2 cellular contexts compared by ENCODE assay signal in the genomic region with DNA sequence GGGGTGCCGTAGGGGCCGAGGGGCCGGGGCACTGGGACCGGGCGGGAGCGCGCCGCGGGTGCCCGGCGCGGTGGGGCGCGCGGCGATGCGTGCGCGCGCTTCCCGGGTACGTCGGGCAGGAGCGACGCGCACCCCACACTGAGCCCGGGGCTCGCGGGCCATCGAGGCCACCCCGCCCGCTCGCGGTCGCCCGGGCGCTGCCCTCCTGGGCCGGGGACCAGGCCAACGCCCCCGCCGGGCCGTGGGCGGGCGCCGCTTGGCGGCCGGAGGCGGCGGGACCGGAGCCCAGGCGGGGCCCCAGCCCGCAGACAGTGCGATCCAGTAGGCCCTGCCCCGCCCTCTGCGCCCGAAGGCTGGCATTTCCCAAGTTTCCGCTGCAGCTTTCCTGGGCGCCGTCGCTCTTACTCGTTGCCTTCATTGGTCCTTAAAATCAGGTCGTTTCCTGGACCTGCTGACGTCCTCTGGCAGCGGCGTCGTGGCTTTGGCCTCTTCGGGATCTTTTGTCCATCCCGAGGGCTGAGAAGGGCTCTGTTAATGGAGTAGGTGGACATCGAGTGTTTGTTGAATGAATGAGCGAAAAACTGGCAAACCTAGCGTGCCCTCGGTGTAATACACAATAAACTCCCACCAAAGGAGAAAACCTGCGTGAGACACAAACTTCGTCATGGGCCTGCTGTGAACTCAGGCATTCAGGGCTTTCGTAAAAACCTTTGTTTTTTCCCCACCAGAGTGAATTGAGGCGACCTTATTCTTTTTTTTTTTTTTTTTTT.
A peak's percentile ranks its signal among the peaks of the same experiment; 100 is the strongest.
TF ChIP-seq lines count a peak whose summit lies in the region.

No MANE protein-coding gene starts in this region.

TF ChIP-seq in SK-N-SH treated with all-trans-retinoic acid at 6 μM for 48 hours, 23 proteins besides CTCF, POLR2A, EP300 and RAD21:
- TF ChIP-seq, protein P1, sequence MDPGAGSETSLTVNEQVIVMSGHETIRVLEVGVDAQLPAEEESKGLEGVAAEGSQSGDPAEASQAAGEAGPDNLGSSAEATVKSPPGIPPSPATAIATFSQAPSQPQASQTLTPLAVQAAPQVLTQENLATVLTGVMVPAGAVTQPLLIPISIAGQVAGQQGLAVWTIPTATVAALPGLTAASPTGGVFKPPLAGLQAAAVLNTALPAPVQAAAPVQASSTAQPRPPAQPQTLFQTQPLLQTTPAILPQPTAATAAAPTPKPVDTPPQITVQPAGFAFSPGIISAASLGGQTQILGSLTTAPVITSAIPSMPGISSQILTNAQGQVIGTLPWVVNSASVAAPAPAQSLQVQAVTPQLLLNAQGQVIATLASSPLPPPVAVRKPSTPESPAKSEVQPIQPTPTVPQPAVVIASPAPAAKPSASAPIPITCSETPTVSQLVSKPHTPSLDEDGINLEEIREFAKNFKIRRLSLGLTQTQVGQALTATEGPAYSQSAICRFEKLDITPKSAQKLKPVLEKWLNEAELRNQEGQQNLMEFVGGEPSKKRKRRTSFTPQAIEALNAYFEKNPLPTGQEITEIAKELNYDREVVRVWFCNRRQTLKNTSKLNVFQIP (CRISPR knock-in tag; IDR thresholded peaks at IDR 0.05; ENCODE audit: borderline replicate concordance, low read depth), result no peak
- TF ChIP-seq ZFP3 (CRISPR knock-in tag; IDR thresholded peaks at IDR 0.05), result peak; percentile 85
- 0 out of 2 replicates have a peak, but pooled peaks have one; percentile 73 for TF ChIP-seq OSR1 (CRISPR knock-in tag; IDR thresholded peaks at IDR 0.05)
- peak; percentile 56; the same call in 1 of the 2 replicates for TF ChIP-seq ZC3H10 (CRISPR knock-in tag; IDR thresholded peaks at IDR 0.05)
- no peak for TF ChIP-seq ARNTL (CRISPR knock-in tag; IDR thresholded peaks at IDR 0.05; ENCODE audit: borderline replicate concordance, low read depth)
TF ChIP-seq in SK-N-SH treated with all-trans-retinoic acid at 6 μM for 48 hours: peak in this region for 3.

TF ChIP-seq in HepG2, 621 proteins besides CTCF, POLR2A, EP300 and RAD21 (continued from another document and continues in another):
- TF ChIP-seq, protein P2, sequence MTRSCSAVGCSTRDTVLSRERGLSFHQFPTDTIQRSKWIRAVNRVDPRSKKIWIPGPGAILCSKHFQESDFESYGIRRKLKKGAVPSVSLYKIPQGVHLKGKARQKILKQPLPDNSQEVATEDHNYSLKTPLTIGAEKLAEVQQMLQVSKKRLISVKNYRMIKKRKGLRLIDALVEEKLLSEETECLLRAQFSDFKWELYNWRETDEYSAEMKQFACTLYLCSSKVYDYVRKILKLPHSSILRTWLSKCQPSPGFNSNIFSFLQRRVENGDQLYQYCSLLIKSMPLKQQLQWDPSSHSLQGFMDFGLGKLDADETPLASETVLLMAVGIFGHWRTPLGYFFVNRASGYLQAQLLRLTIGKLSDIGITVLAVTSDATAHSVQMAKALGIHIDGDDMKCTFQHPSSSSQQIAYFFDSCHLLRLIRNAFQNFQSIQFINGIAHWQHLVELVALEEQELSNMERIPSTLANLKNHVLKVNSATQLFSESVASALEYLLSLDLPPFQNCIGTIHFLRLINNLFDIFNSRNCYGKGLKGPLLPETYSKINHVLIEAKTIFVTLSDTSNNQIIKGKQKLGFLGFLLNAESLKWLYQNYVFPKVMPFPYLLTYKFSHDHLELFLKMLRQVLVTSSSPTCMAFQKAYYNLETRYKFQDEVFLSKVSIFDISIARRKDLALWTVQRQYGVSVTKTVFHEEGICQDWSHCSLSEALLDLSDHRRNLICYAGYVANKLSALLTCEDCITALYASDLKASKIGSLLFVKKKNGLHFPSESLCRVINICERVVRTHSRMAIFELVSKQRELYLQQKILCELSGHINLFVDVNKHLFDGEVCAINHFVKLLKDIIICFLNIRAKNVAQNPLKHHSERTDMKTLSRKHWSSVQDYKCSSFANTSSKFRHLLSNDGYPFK (CRISPR knock-in tag; IDR thresholded peaks at IDR 0.05; ENCODE audit: borderline replicate concordance), result no peak
- TF ChIP-seq, protein P3, sequence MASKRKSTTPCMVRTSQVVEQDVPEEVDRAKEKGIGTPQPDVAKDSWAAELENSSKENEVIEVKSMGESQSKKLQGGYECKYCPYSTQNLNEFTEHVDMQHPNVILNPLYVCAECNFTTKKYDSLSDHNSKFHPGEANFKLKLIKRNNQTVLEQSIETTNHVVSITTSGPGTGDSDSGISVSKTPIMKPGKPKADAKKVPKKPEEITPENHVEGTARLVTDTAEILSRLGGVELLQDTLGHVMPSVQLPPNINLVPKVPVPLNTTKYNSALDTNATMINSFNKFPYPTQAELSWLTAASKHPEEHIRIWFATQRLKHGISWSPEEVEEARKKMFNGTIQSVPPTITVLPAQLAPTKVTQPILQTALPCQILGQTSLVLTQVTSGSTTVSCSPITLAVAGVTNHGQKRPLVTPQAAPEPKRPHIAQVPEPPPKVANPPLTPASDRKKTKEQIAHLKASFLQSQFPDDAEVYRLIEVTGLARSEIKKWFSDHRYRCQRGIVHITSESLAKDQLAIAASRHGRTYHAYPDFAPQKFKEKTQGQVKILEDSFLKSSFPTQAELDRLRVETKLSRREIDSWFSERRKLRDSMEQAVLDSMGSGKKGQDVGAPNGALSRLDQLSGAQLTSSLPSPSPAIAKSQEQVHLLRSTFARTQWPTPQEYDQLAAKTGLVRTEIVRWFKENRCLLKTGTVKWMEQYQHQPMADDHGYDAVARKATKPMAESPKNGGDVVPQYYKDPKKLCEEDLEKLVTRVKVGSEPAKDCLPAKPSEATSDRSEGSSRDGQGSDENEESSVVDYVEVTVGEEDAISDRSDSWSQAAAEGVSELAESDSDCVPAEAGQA (IDR thresholded peaks at IDR 0.05; ENCODE audit: low read depth), result no peak
- TF ChIP-seq, protein P3 (CRISPR knock-in tag; IDR thresholded peaks at IDR 0.05; ENCODE audit: borderline replicate concordance), result no peak; the same call in 1 of the 2 replicates
- TF ChIP-seq ZBTB38 (CRISPR knock-in tag; IDR thresholded peaks at IDR 0.05), result no peak
- TF ChIP-seq ZNF382 (CRISPR knock-in tag; IDR thresholded peaks at IDR 0.05; ENCODE audit: borderline replicate concordance), result no peak
- no peak for TF ChIP-seq FOXP1 (IDR thresholded peaks at IDR 0.05)
- no peak for TF ChIP-seq FOXP1 (CRISPR knock-in tag; IDR thresholded peaks at IDR 0.05)
- no peak for TF ChIP-seq SMAD3 (CRISPR knock-in tag; IDR thresholded peaks at IDR 0.05)
- TF ChIP-seq, protein P4, sequence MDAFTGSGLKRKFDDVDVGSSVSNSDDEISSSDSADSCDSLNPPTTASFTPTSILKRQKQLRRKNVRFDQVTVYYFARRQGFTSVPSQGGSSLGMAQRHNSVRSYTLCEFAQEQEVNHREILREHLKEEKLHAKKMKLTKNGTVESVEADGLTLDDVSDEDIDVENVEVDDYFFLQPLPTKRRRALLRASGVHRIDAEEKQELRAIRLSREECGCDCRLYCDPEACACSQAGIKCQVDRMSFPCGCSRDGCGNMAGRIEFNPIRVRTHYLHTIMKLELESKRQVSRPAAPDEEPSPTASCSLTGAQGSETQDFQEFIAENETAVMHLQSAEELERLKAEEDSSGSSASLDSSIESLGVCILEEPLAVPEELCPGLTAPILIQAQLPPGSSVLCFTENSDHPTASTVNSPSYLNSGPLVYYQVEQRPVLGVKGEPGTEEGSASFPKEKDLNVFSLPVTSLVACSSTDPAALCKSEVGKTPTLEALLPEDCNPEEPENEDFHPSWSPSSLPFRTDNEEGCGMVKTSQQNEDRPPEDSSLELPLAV (CRISPR knock-in tag; conservative IDR thresholded peaks at IDR 0.05; ENCODE audit: low read depth), result no peak
- TF ChIP-seq PCBP2 (optimal IDR thresholded peaks at IDR 0.05; ENCODE audit: low read depth, low read length, poor library complexity, severe bottlenecking), result no peak
- no peak for TF ChIP-seq HCFC1 (IDR thresholded peaks at IDR 0.05; ENCODE audit: low read depth, low read length)
- TF ChIP-seq TMF1 (CRISPR knock-in tag; IDR thresholded peaks at IDR 0.05; ENCODE audit: low read depth), result no peak
- TF ChIP-seq PAX8 (CRISPR knock-in tag; IDR thresholded peaks at IDR 0.05; ENCODE audit: borderline replicate concordance), result no peak
- TF ChIP-seq KDM6A (CRISPR knock-in tag; IDR thresholded peaks at IDR 0.05; ENCODE audit: low read depth), result no peak
- TF ChIP-seq DPF2 (CRISPR knock-in tag; IDR thresholded peaks at IDR 0.05; ENCODE audit: borderline replicate concordance, low read depth), result no peak
- TF ChIP-seq HNF4G (IDR thresholded peaks at IDR 0.05; ENCODE audit: borderline replicate concordance, low read depth, low read length), result no peak
- TF ChIP-seq HNF4G (CRISPR knock-in tag; IDR thresholded peaks at IDR 0.05; ENCODE audit: borderline replicate concordance, low read depth), result no peak
- TF ChIP-seq ZNF777 (CRISPR knock-in tag; IDR thresholded peaks at IDR 0.05), result peak; percentile 93
- peak; percentile 61 for TF ChIP-seq PHF8 (CRISPR knock-in tag; IDR thresholded peaks at IDR 0.05)
- TF ChIP-seq KAT2B (IDR thresholded peaks at IDR 0.05; ENCODE audit: borderline replicate concordance, low read depth, low read length), result no peak
- TF ChIP-seq, protein P5, sequence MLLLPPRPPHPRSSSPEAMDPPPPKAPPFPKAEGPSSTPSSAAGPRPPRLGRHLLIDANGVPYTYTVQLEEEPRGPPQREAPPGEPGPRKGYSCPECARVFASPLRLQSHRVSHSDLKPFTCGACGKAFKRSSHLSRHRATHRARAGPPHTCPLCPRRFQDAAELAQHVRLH (CRISPR knock-in tag; IDR thresholded peaks at IDR 0.05; ENCODE audit: borderline replicate concordance, low read depth), result no peak
- TF ChIP-seq, protein P6, sequence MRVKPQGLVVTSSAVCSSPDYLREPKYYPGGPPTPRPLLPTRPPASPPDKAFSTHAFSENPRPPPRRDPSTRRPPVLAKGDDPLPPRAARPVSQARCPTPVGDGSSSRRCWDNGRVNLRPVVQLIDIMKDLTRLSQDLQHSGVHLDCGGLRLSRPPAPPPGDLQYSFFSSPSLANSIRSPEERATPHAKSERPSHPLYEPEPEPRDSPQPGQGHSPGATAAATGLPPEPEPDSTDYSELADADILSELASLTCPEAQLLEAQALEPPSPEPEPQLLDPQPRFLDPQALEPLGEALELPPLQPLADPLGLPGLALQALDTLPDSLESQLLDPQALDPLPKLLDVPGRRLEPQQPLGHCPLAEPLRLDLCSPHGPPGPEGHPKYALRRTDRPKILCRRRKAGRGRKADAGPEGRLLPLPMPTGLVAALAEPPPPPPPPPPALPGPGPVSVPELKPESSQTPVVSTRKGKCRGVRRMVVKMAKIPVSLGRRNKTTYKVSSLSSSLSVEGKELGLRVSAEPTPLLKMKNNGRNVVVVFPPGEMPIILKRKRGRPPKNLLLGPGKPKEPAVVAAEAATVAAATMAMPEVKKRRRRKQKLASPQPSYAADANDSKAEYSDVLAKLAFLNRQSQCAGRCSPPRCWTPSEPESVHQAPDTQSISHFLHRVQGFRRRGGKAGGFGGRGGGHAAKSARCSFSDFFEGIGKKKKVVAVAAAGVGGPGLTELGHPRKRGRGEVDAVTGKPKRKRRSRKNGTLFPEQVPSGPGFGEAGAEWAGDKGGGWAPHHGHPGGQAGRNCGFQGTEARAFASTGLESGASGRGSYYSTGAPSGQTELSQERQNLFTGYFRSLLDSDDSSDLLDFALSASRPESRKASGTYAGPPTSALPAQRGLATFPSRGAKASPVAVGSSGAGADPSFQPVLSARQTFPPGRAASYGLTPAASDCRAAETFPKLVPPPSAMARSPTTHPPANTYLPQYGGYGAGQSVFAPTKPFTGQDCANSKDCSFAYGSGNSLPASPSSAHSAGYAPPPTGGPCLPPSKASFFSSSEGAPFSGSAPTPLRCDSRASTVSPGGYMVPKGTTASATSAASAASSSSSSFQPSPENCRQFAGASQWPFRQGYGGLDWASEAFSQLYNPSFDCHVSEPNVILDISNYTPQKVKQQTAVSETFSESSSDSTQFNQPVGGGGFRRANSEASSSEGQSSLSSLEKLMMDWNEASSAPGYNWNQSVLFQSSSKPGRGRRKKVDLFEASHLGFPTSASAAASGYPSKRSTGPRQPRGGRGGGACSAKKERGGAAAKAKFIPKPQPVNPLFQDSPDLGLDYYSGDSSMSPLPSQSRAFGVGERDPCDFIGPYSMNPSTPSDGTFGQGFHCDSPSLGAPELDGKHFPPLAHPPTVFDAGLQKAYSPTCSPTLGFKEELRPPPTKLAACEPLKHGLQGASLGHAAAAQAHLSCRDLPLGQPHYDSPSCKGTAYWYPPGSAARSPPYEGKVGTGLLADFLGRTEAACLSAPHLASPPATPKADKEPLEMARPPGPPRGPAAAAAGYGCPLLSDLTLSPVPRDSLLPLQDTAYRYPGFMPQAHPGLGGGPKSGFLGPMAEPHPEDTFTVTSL (CRISPR knock-in tag; IDR thresholded peaks at IDR 0.05; ENCODE audit: borderline replicate concordance), result no peak
- no peak for TF ChIP-seq IKZF4 (CRISPR knock-in tag; IDR thresholded peaks at IDR 0.05; ENCODE audit: borderline replicate concordance, low read depth, not compliant biosample characterization)
- TF ChIP-seq HOXA7 (CRISPR knock-in tag; IDR thresholded peaks at IDR 0.05), result no peak
- no peak for TF ChIP-seq ZFAT (CRISPR knock-in tag; conservative IDR thresholded peaks at IDR 0.05)
- 0 out of 2 replicates have a peak, but pooled peaks have one; percentile 4 for TF ChIP-seq MTF2 (CRISPR knock-in tag; IDR thresholded peaks at IDR 0.05; ENCODE audit: borderline replicate concordance)
- TF ChIP-seq XBP1 (CRISPR knock-in tag; IDR thresholded peaks at IDR 0.05), result no peak
- no peak for TF ChIP-seq HMGA1 (CRISPR knock-in tag; conservative IDR thresholded peaks at IDR 0.05)
- TF ChIP-seq ZNF75D (CRISPR knock-in tag; IDR thresholded peaks at IDR 0.05; ENCODE audit: borderline replicate concordance), result no peak
- no peak for TF ChIP-seq ZNF468 (CRISPR knock-in tag; IDR thresholded peaks at IDR 0.05)
- no peak for TF ChIP-seq ZNF367 (CRISPR knock-in tag; IDR thresholded peaks at IDR 0.05; ENCODE audit: borderline replicate concordance)
